In the genomic region with DNA sequence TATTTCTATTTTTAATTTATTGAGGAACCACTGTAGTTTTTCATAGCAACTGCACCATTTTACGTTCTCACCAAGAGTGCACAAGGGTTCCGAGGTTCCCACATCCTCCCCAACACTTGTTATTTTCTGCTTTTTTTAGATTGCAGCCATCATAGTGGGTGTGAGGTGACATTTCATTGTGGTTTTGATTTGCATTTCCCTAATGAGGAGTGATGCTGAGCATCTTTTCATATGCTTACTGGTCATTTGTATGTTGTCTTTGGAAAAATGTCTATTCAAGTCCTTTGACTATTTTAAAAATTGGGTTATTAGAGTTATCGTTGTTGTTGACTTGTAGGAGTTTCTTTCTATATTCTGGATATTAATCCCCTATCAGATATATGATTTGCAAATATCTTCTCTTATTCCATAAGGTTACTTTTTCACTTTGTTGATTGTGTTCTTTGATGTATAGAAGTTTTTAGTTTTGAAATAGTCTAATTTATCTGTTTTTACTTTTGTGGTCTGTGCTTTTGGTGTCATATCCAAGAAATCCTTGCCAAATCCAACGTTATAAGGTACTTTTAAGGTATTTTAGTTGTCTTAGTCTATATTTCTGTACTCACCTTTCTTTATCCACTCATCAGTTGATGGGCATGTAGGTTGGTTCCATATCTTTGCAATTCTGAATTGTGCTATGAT, we compare ENCODE assay signal across 8 cellular contexts. TPM values are rescaled to one million over a fixed set of nuclear protein-coding genes. Genes with fewer than 3 reads are reported as not detected.
DNase-seq lines count a peak whose midpoint lies in the region; ATAC-seq and TF ChIP-seq lines count a peak whose summit lies in the region.

No MANE protein-coding gene starts in this region.

- TF ChIP-seq CTCF in Panc1 (IDR thresholded peaks at IDR 0.05) (no peak), prostate gland (IDR thresholded peaks at IDR 0.05) (no peak), PC-3 (conservative IDR thresholded peaks at IDR 0.05; ENCODE audit: low read depth, low read length) (no peak)

- peak overlapping the region; percentile 100 for H3K27ac ChIP-seq in Panc1 (ENCODE audit: low read length)
- peak overlapping the region; percentile 17 to 100 for H3K27ac ChIP-seq in prostate gland
- no peak overlapping the region for H3K27ac ChIP-seq in PC-3 (ENCODE audit: low read length)

- in situ Hi-C loops in Panc1 (cut with HindIII; ENCODE audit: low pct_unique_long_range_greater_than_20kb, low sequenced_read_pairs), result no loop called here

- peak; percentile 16 for DNase-seq in ELR (ENCODE audit: low read depth)
- no peak for DNase-seq in Panc1 (ENCODE audit: low read depth, low spot score)
- DNase-seq in dermis blood vessel endothelial cell, result peak; percentile 36
- no peak for DNase-seq in prostate gland (ENCODE audit: low spot score)
- no peak for DNase-seq in PC-3
- DNase-seq in NCI-H1105 (lab: John Stamatoyannopoulos, UW), result no peak
- DNase-seq in AG08396 (ENCODE audit: low spot score), result no peak
- no peak for DNase-seq in COLO668 (lab: John Stamatoyannopoulos, UW; ENCODE audit: unreplicated experiment)

- H3F3A ChIP-seq in PC-3 (ENCODE audit: low read length, unreplicated experiment), result peaks cover 76% of the 10 kb centered on the region

- no peak overlapping the region for H3K9ac ChIP-seq in PC-3 (ENCODE audit: low read length)

- no peak overlapping the region for H3K4me2 ChIP-seq in PC-3 (ENCODE audit: low read length)

- H4K20me1 ChIP-seq in PC-3 (ENCODE audit: low read length), result peaks cover 53% of the 10 kb centered on the region

- peaks cover 76% of the 10 kb centered on the region for H3K79me2 ChIP-seq in PC-3 (ENCODE audit: low read length)

- 64% methylated on average over 4 of the region's 4 CpGs for WGBS in prostate gland

- peaks cover 93% of the 10 kb centered on the region for H3K4me1 ChIP-seq in Panc1 (ENCODE audit: control insufficient read depth, insufficient read depth, low read length)
- H3K4me1 ChIP-seq in prostate gland (replicated peaks), result no peaks in the 10 kb centered on the region
- H3K4me1 ChIP-seq in PC-3 (ENCODE audit: insufficient read depth, low read length), result peaks cover 8% of the 10 kb centered on the region

- H3K9me3 ChIP-seq in Panc1 (ENCODE audit: control insufficient read depth, insufficient read depth, low read depth, low read length), result no peaks in the 10 kb centered on the region
- H3K9me3 ChIP-seq in prostate gland, result no peaks in the 10 kb centered on the region
- no peaks in the 10 kb centered on the region for H3K9me3 ChIP-seq in PC-3 (ENCODE audit: low read length)

- ATAC-seq in Panc1, result no peak
- ATAC-seq in PC-3, result no peak

- H3K27me3 ChIP-seq in Panc1 (ENCODE audit: control insufficient read depth, insufficient read depth, low read length), result no peaks in the 10 kb centered on the region
- H3K27me3 ChIP-seq in prostate gland (replicated peaks; ENCODE audit: insufficient read depth), result no peaks in the 10 kb centered on the region
- H3K27me3 ChIP-seq in PC-3 (ENCODE audit: low read length), result no peaks in the 10 kb centered on the region

- POLR2A ChIA-PET in Panc1 (lab: Charles Lee), result interaction anchor here (0.7 kb wide), 1 partner anchor 56 kb away, joined by 4 read pairs; no protein-coding TSS in a partner anchor
- POLR2A ChIA-PET in PC-3 (lab: Charles Lee; ENCODE audit: unreplicated experiment), result no interaction called here

- BruUV-seq in Panc1 (replicated peaks; lab: Mats Ljungman, UMichigan) (TSS peak; percentile 0), PC-3 (replicated peaks; lab: Mats Ljungman, UMichigan) (no TSS peak)

- no peak overlapping the region for H2AFZ ChIP-seq in PC-3 (ENCODE audit: low read length)

- peak overlapping the region; percentile 28 to 99; a peak in 3 of 4 replicates for H3K4me3 ChIP-seq in Panc1 (ENCODE audit: low read depth in 2 of 2, low read length in 2 of 2)
- H3K4me3 ChIP-seq in prostate gland, result no peak overlapping the region
- no peak overlapping the region for H3K4me3 ChIP-seq in PC-3 (ENCODE audit: low read length)

- intact Hi-C loops in Panc1 (cut with micrococcal nuclease; ENCODE audit: unreplicated experiment), result no loop called here
- intact Hi-C loops in prostate gland (cut with DNase I), result loop anchor here (5.0 kb wide), 1 partner anchor 36 kb away; no protein-coding TSS in a partner anchor
- intact Hi-C loops in PC-3 (cut with micrococcal nuclease), result loop anchor here (5.0 kb wide), 1 partner anchor 76 kb away; no protein-coding TSS in a partner anchor

- TF ChIP-seq POLR2A in prostate gland (IDR thresholded peaks at IDR 0.05), result no peak

- no peaks in the 10 kb centered on the region for H3K9me2 ChIP-seq in PC-3 (replicated peaks; ENCODE audit: low read length)

- H3K36me3 ChIP-seq in Panc1 (ENCODE audit: control insufficient read depth, insufficient read depth, low read length) (peaks cover 11% of the 10 kb centered on the region), prostate gland (no peaks in the 10 kb centered on the region), PC-3 (ENCODE audit: low read depth, low read length) (peaks cover 20% of the 10 kb centered on the region; the same call in 1 of the 2 replicates)

- CTCF ChIA-PET in Panc1 (lab: Charles Lee), result no interaction called here
- CTCF ChIA-PET in PC-3 (lab: Charles Lee), result interaction anchor here (1.0 kb wide), 1 partner anchor 80 kb away, joined by 4 read pairs; no protein-coding TSS in a partner anchor

RNA-seq across cellular contexts. Expression of a gene that starts 9.0 kb away (rescaled TPM):
- total RNA-seq in Panc1 (2021; ENCODE audit: unreplicated experiment), result 731 TPM
- polyA plus RNA-seq in Panc1 (2012; ENCODE audit: insufficient read length), result 190 TPM
- 50.4 and 189 TPM in 2 replicates for total RNA-seq in dermis blood vessel endothelial cell
- total RNA-seq in prostate gland, result 1,000 to 10,000 TPM in 1 of 2 donors, 100 to 1,000 TPM in 1; 110 to 1,326 TPM
- 47.9 and 96.6 TPM in 2 replicates for total RNA-seq in PC-3 (2014; rRNA removed)

RNA-seq across cellular contexts. Expression of a gene that starts 45.2 kb away (rescaled TPM):
- 85.8 TPM for total RNA-seq in Panc1 (2021; ENCODE audit: unreplicated experiment)
- 76.7 TPM for polyA plus RNA-seq in Panc1 (2012; ENCODE audit: insufficient read length)
- 152 and 238 TPM in 2 replicates for total RNA-seq in dermis blood vessel endothelial cell
- total RNA-seq in prostate gland, result 100 to 1,000 TPM in 1 of 2 donors, 10 to 100 TPM in 1; 36.1 to 106 TPM
- 68.3 and 93.2 TPM in 2 replicates for total RNA-seq in PC-3 (2014; rRNA removed)

RNA-seq across cellular contexts. Expression of a gene that starts 49.1 kb away (rescaled TPM):
- total RNA-seq in Panc1 (2021; ENCODE audit: unreplicated experiment), result 9.8 TPM
- polyA plus RNA-seq in Panc1 (2012; ENCODE audit: insufficient read length), result 5.9 TPM
- 1.0 and 3.3 TPM in 2 replicates for total RNA-seq in dermis blood vessel endothelial cell
- 10 to 100 TPM; 11.7 to 13.3 TPM for total RNA-seq in prostate gland
- total RNA-seq in PC-3 (2014; rRNA removed), result 12.7 and 13.1 TPM in 2 replicates

Comparison
In these comparisons a context has a peak if more than half of its experiments do, and no peak if none do; other contexts are left out.
1. DNase-seq: peak in ELR (single experiment) and dermis blood vessel endothelial cell (single experiment); none in Panc1 (single experiment), prostate gland (single experiment), PC-3 (single experiment), NCI-H1105 (single experiment), AG08396 (single experiment) and COLO668 (single experiment).
2. H3K4me3 ChIP-seq: peak in Panc1 (2 of 2); none in prostate gland (0 of 2) and PC-3 (single experiment).